In genomic region chr4:15007201-15007600, GRCh38 we compare ENCODE assay signal across 14 cellular contexts. TPM values are rescaled to one million over a fixed set of nuclear protein-coding genes. Genes with fewer than 3 reads are reported as not detected.
A peak's percentile ranks its signal among the peaks of the same experiment; 100 is the strongest.
DNase-seq lines count a peak whose midpoint lies in the region; ATAC-seq and TF ChIP-seq lines count a peak whose summit lies in the region.
"Had no signal": no experiment of that assay in that cellular context is flagged by ENCODE, and none has a peak within 500 bp of the region (broad histone marks: within the 10 kb centered on the region; RNA-seq: fewer than 3 reads in every experiment).

No MANE protein-coding gene starts in this region.

- CTCF ChIA-PET in WTC11 (lab: Charles Lee) = no interaction called here

- POLR2A ChIA-PET in WTC11 (lab: Charles Lee) = no interaction called here

- peaks cover 46% of the 10 kb centered on the region for H3K4me1 Mint-ChIP-seq in WTC11

- TF ChIP-seq POLR2A in heart left ventricle (IDR thresholded peaks at IDR 0.05) = no peak

- H3K9me3 Mint-ChIP-seq in WTC11 = no peaks in the 10 kb centered on the region

- peak overlapping the region; percentile 100 for H3K27ac ChIP-seq in left ventricle myocardium inferior (replicated peaks)
- H3K27ac ChIP-seq in heart left ventricle = peak overlapping the region in 5 of 12 donors; percentile 4 to 100 (median 16)
- H3K27ac ChIP-seq in thoracic aorta = peak overlapping the region in 1 of 2 donors; percentile 100

- H3K27me3 ChIP-seq in left ventricle myocardium inferior (ENCODE audit: low read depth) = no peaks in the 10 kb centered on the region
- H3K27me3 ChIP-seq in heart left ventricle = no peaks in the 10 kb centered on the region
- no peaks in the 10 kb centered on the region for H3K27me3 ChIP-seq in thoracic aorta (replicated peaks; ENCODE audit: insufficient read depth)

- no peak for DNase-seq in left ventricle myocardium inferior
- DNase-seq in heart left ventricle = no peak
- no peak for DNase-seq in WTC11 (ENCODE audit: low spot score)
- DNase-seq in glomerular visceral epithelial cell (ENCODE audit: extremely low spot score) = peak; percentile 31
- no peak for DNase-seq in thoracic aorta (ENCODE audit: low spot score)
- DNase-seq: foreskin melanocyte; KBM-7; NCI-H1930; NCI-H748 treated with DMSO at 0.1 percent for 48 hours; SHP77 treated with DMSO at 0.1 percent for 48 hours; stimulated activated CD4-positive, alpha-beta T cell treated with anti-CD3 and anti-CD28 coated beads, Interleukin-2, amount 100 ng/mL, for 48 hours had no signal

- H3K27ac Mint-ChIP-seq in WTC11 = no peak overlapping the region

- H3K4me1 ChIP-seq in left ventricle myocardium inferior = peaks cover 90% of the 10 kb centered on the region
- H3K4me1 ChIP-seq in heart left ventricle = peaks cover 0 to 66% (median 48%) of the 10 kb centered on the region in 12 donors
- peaks cover 44 to 59% of the 10 kb centered on the region in 2 donors for H3K4me1 ChIP-seq in thoracic aorta (ENCODE audit: control insufficient read depth in 1 of 2, low read depth in 2 of 2)

- H3K27me3 Mint-ChIP-seq in WTC11 (ENCODE audit: low read depth) = peaks cover 26% of the 10 kb centered on the region

- H3K36me3 ChIP-seq in left ventricle myocardium inferior (peaks cover 30% of the 10 kb centered on the region), heart left ventricle (peaks cover 0 to 49% (median 41%) of the 10 kb centered on the region in 9 donors), thoracic aorta (peaks cover 10% of the 10 kb centered on the region)

- H3K4me3 ChIP-seq in left ventricle myocardium inferior (peak overlapping the region; percentile 93), heart left ventricle (peak overlapping the region in 6 of 12 donors; percentile 73 to 97 (median 86)), thoracic aorta (peak overlapping the region; percentile 99)

- no peak for ATAC-seq in heart left ventricle
- no peak for ATAC-seq in WTC11
- ATAC-seq in thoracic aorta (ENCODE audit: insufficient number of reproducible peaks, low FRiP score, low read depth) = no peak
- no peak for ATAC-seq in GM19395 (IDR thresholded peaks at IDR 0.05; ENCODE audit: unreplicated experiment)
- ATAC-seq in GM21786 (IDR thresholded peaks at IDR 0.05; ENCODE audit: unreplicated experiment) = no peak
- no peak for ATAC-seq in HG02973 (IDR thresholded peaks at IDR 0.05; ENCODE audit: unreplicated experiment)

- TF ChIP-seq CTCF in left ventricle myocardium inferior (IDR thresholded peaks at IDR 0.05; ENCODE audit: borderline replicate concordance) (no peak), heart left ventricle (IDR thresholded peaks at IDR 0.05) (no peak), WTC11 (IDR thresholded peaks at IDR 0.05) (no peak), thoracic aorta (IDR thresholded peaks at IDR 0.05) (no peak)

- H3K36me3 Mint-ChIP-seq in WTC11 = no peaks in the 10 kb centered on the region

- intact Hi-C loops in left ventricle myocardium inferior (cut with micrococcal nuclease) (no loop called here), heart left ventricle (cut with DNase I) (loop anchor here in 5 of 10 donors (5.0 to 10.0 kb wide), 7 partner anchors 138 to 648 kb away; partner anchors contain the start of genes CC2D2A (in 1 of the 5) and FBXL5 (in 1 of the 5))

- WGBS in heart left ventricle, 4 donors = 53 to 62% (median 56%) methylated on average over 6 of the region's 6 CpGs

- H3K9me3 ChIP-seq in left ventricle myocardium inferior (replicated peaks) (no peaks in the 10 kb centered on the region), heart left ventricle (no peaks in the 10 kb centered on the region), thoracic aorta (no peaks in the 10 kb centered on the region)

- H3K4me3 Mint-ChIP-seq in WTC11 = peak overlapping the region; percentile 35

TF ChIP-seq in WTC11, 78 proteins besides CTCF, POLR2A, EP300 and RAD21:
- TF ChIP-seq MAX (CRISPR knock-in tag; IDR thresholded peaks at IDR 0.05) (no peak), GRHL2 (CRISPR knock-in tag; IDR thresholded peaks at IDR 0.05; ENCODE audit: insufficient replicate concordance, severe bottlenecking) (no peak), CREM (CRISPR knock-in tag; IDR thresholded peaks at IDR 0.05) (no peak), ARID4B (CRISPR knock-in tag; IDR thresholded peaks at IDR 0.05; ENCODE audit: borderline replicate concordance) (no peak), OVOL2 (CRISPR knock-in tag; IDR thresholded peaks at IDR 0.05; ENCODE audit: borderline replicate concordance) (no peak), EMX1 (CRISPR knock-in tag; IDR thresholded peaks at IDR 0.05) (no peak), ERG (CRISPR knock-in tag; IDR thresholded peaks at IDR 0.05) (no peak), STAT6 (CRISPR knock-in tag; conservative IDR thresholded peaks at IDR 0.05; ENCODE audit: low read depth) (no peak), NFATC4 (CRISPR knock-in tag; IDR thresholded peaks at IDR 0.05) (no peak), NR2C2 (CRISPR knock-in tag; IDR thresholded peaks at IDR 0.05) (no peak), CREB1 (CRISPR knock-in tag; IDR thresholded peaks at IDR 0.05) (no peak)

RNA-seq across cellular contexts. Expression of gene CPEB2, which starts 4.9 kb away (rescaled TPM):
- total RNA-seq in left ventricle myocardium inferior = 23.3 TPM
- total RNA-seq in heart left ventricle = 10 to 100 TPM; 11.5 to 26.1 (median 20.3) TPM
- 1 to 10 TPM; 4.2 to 4.4 TPM for polyA plus RNA-seq in heart left ventricle
- total RNA-seq in WTC11 (2021) = 2.5 to 3.3 TPM (median 2.8 TPM) in 3 replicates
- total RNA-seq in thoracic aorta = 10 to 100 TPM; 31.0 to 33.4 TPM
